Comparison of ENCODE assay signal across 1 cellular context in genomic region chr6:6332240-6332639, GRCh38.
TF ChIP-seq lines count a peak whose summit lies in the region.

No MANE protein-coding gene starts in this region.

TF ChIP-seq in GM12878, 131 proteins besides CTCF, POLR2A, EP300 and RAD21 (continued from another document and continues in another):
- TF ChIP-seq ZBTB40 (IDR thresholded peaks at IDR 0.05; ENCODE audit: borderline replicate concordance), result no peak
- TF ChIP-seq CREM (IDR thresholded peaks at IDR 0.05; ENCODE audit: low read depth), result no peak; the same call in 1 of the 2 replicates
- TF ChIP-seq E4F1 (IDR thresholded peaks at IDR 0.05; ENCODE audit: borderline replicate concordance, partially characterized antibody), result no peak
- 0 out of 2 replicates have a peak, but pooled peaks have one; percentile 32 for TF ChIP-seq ZNF24 (IDR thresholded peaks at IDR 0.05)
- TF ChIP-seq SKIL (IDR thresholded peaks at IDR 0.05; ENCODE audit: low read depth, poor library complexity, severe bottlenecking), result peak; percentile 19
- TF ChIP-seq WRNIP1 (IDR thresholded peaks at IDR 0.05; ENCODE audit: borderline replicate concordance, low read depth, low read length), result no peak
- no peak for TF ChIP-seq NBN (IDR thresholded peaks at IDR 0.05)
- TF ChIP-seq BRCA1 (IDR thresholded peaks at IDR 0.05; ENCODE audit: low read depth, low read length), result no peak
- no peak for TF ChIP-seq CHD2 (IDR thresholded peaks at IDR 0.05; ENCODE audit: borderline replicate concordance, low read depth, low read length)
- no peak for TF ChIP-seq ESRRA (IDR thresholded peaks at IDR 0.05; ENCODE audit: low read length)
- TF ChIP-seq CREB1 (IDR thresholded peaks at IDR 0.05; ENCODE audit: low read depth), result 0 out of 2 replicates have a peak, but pooled peaks have one; percentile 6
- TF ChIP-seq HDGF (IDR thresholded peaks at IDR 0.05), result no peak
- no peak for TF ChIP-seq NFYA (IDR thresholded peaks at IDR 0.05; ENCODE audit: borderline replicate concordance, low read depth, low read length)
- no peak for TF ChIP-seq LARP7 (IDR thresholded peaks at IDR 0.05)
- TF ChIP-seq CUX1 (IDR thresholded peaks at IDR 0.05; ENCODE audit: insufficient replicate concordance, low read depth, low read length), result peak; percentile 68
- TF ChIP-seq USF1 (IDR thresholded peaks at IDR 0.05; ENCODE audit: borderline replicate concordance, extremely low read length, insufficient read depth, low read depth, low read length), result no peak
- peak; percentile 82 for TF ChIP-seq ZNF384 (IDR thresholded peaks at IDR 0.05; ENCODE audit: borderline replicate concordance, low read depth, low read length)
- peak; percentile 88 for TF ChIP-seq BCL11A (IDR thresholded peaks at IDR 0.05; ENCODE audit: low read depth, low read length)
- no peak for TF ChIP-seq MEF2B (IDR thresholded peaks at IDR 0.05; ENCODE audit: partially characterized antibody, poor library complexity, severe bottlenecking)
- no peak for TF ChIP-seq CBX5 (IDR thresholded peaks at IDR 0.05; ENCODE audit: low read depth)
- TF ChIP-seq ZZZ3 (IDR thresholded peaks at IDR 0.05; ENCODE audit: control insufficient read depth, insufficient read length, low read depth), result no peak
- TF ChIP-seq FOXK2 (IDR thresholded peaks at IDR 0.05), result no peak
- TF ChIP-seq PAX8 (IDR thresholded peaks at IDR 0.05), result no peak
- TF ChIP-seq E2F4 (IDR thresholded peaks at IDR 0.05; ENCODE audit: low read depth, low read length), result no peak
- TF ChIP-seq KLF5 (IDR thresholded peaks at IDR 0.05; ENCODE audit: partially characterized antibody), result no peak
- peak; percentile 43; the same call in 1 of the 2 replicates for TF ChIP-seq EED (IDR thresholded peaks at IDR 0.05; ENCODE audit: low read depth)
- no peak for TF ChIP-seq EZH2 (IDR thresholded peaks at IDR 0.05; ENCODE audit: borderline replicate concordance, control insufficient read depth, low read depth, low read length)
- TF ChIP-seq IRF3 (IDR thresholded peaks at IDR 0.05), result no peak
- TF ChIP-seq TCF12 (IDR thresholded peaks at IDR 0.05; ENCODE audit: low read depth, low read length), result peak; percentile 58; the same call in 1 of the 2 replicates
- TF ChIP-seq RELB (IDR thresholded peaks at IDR 0.05; ENCODE audit: low read depth), result peak; percentile 70
- no peak for TF ChIP-seq YBX1 (IDR thresholded peaks at IDR 0.05)
- TF ChIP-seq HDAC2 (IDR thresholded peaks at IDR 0.05), result no peak
- TF ChIP-seq MTA2 (IDR thresholded peaks at IDR 0.05; ENCODE audit: low read depth), result peak; percentile 89
- no peak for TF ChIP-seq BACH1 (IDR thresholded peaks at IDR 0.05; ENCODE audit: borderline replicate concordance)
- no peak for TF ChIP-seq SUZ12 (IDR thresholded peaks at IDR 0.05; ENCODE audit: unreplicated experiment)
- peak; percentile 55 for TF ChIP-seq PAX5 (IDR thresholded peaks at IDR 0.05; ENCODE audit: borderline replicate concordance, low read depth, low read length)
- 0 out of 2 replicates have a peak, but pooled peaks have one; percentile 41 for TF ChIP-seq IRF4 (IDR thresholded peaks at IDR 0.05; ENCODE audit: low read depth, low read length)
- TF ChIP-seq SRF (IDR thresholded peaks at IDR 0.05; ENCODE audit: low read depth in 2 of 2, low read length in 2 of 2), result no peak
- no peak for TF ChIP-seq KDM1A (IDR thresholded peaks at IDR 0.05; ENCODE audit: borderline replicate concordance)
- TF ChIP-seq FOS (IDR thresholded peaks at IDR 0.05; ENCODE audit: borderline replicate concordance, extremely low read depth, insufficient read length), result no peak
- TF ChIP-seq ZBTB33 (IDR thresholded peaks at IDR 0.05), result no peak
